ENCODE assay signal across 11 cellular contexts in the genomic region with DNA sequence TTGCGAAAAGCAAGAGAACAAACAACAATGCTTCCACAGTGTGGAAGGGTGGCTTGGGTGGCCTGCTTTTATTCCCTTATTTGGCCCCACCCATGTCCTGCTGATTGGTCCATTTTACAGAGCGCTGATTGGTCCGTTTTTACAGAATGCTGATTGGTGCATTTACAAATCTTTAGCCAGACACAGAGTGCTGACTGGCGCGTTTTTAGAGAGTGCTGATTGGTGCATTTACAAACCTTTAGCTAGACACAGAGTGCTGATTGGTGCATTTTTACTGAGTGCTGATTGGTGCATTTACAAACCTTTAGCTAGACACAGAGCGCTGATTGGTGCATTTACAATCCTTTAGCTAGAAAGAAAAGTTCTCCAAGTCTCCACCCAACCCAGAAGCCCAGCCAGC. TPM values are rescaled to one million over a fixed set of nuclear protein-coding genes. Genes with fewer than 3 reads are reported as not detected.
"Had no signal": no experiment of that assay in that cellular context is flagged by ENCODE, and none has a peak within 500 bp of the region (broad histone marks: within the 10 kb centered on the region; RNA-seq: fewer than 3 reads in every experiment).

No MANE protein-coding gene starts in this region.

RNA-seq across cellular contexts. Expression of a gene that starts 8.1 kb away (rescaled TPM):
- total RNA-seq: activated B cell treated with CpG ODN at 0.5 μM for 24 hours; activated CD4-positive, alpha-beta memory T cell treated with anti-CD3 and anti-CD28 coated beads for 36 hours; activated CD4-positive, alpha-beta T cell treated with anti-CD3 and anti-CD28 coated beads, Interleukin-2, amount 10 ng/mL, durations not matched to agents 24 days and 14 days; activated CD8-positive, alpha-beta memory T cell treated with anti-CD3 and anti-CD28 coated beads for 36 hours; activated CD8-positive, alpha-beta T cell treated with anti-CD3 and anti-CD28 coated beads for 36 hours; activated naive CD4-positive, alpha-beta T cell treated with anti-CD3 and anti-CD28 coated beads for 36 hours; activated naive CD4-positive, alpha-beta T cell treated with anti-CD3 and anti-CD28 coated beads, Interleukin-2, amount 50 U/mL, for 72 hours; activated naive CD8-positive, alpha-beta T cell treated with anti-CD3 and anti-CD28 coated beads for 36 hours; activated T-cell treated with anti-CD3 and anti-CD28 coated beads, Interleukin-2, amount 50 U/mL, for 72 hours; activated T-helper 1 cell treated with anti-CD3 and anti-CD28 coated beads, Interleukin-12 subunit alpha, Interleukin-12 subunit beta, Interleukin-2, Interleukin-4 antibody, amounts not matched to agents 30 ng/mL and 10 ng/mL and 1 ng/mL, durations not matched to agents 14 hours and 24 hours and 36 hours; activated T-helper 17 cell treated with anti-CD3 and anti-CD28 coated beads, Interleukin-2, amount 50 U/mL, for 72 hours had no signal
